13 cellular contexts compared by ENCODE assay signal in the genomic region with DNA sequence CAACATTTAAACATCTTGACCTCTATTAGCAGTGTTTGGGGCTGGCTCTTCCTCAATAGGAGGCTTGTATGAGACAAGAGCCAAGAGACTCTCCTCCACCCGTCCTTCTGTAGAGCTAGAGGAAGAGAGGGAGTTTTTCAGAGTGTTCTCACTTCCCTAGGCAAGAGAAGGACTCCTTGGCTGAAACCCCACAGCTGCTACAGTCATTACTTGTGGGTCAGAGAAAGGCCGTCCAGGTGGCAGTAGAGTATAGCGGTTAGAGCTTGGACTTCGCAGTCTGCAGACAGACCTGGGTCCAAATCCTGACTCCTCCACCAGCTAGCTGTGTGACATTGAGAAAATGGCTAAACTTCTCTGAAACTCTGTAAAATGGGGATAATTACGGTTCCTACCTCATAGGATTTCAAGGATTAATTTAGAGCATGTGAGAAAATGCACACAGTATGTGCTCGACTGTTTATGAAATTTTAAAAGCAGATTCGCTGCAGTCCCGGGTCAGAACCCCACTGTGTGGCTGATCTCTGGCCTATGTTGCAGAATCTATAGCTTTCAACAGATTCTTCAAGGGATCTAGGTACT.
DNase-seq lines count a peak whose midpoint lies in the region; ATAC-seq and TF ChIP-seq lines count a peak whose summit lies in the region.
"Had no signal": no experiment of that assay in that cellular context is flagged by ENCODE, and none has a peak within 500 bp of the region (broad histone marks: within the 10 kb centered on the region; RNA-seq: fewer than 3 reads in every experiment).

No MANE protein-coding gene starts in this region.

- intact Hi-C loops in aorta (cut with DNase I) = no loop called here

- TF ChIP-seq CTCF in GM10248 (IDR thresholded peaks at IDR 0.05; ENCODE audit: control extremely low read depth, extremely low read depth, low read depth, missing control alignments) (no peak), foreskin keratinocyte (conservative IDR thresholded peaks at IDR 0.05) (peak; percentile 12)

- ATAC-seq in GM18870 (IDR thresholded peaks at IDR 0.05; ENCODE audit: unreplicated experiment) (peak; percentile 65), HG03159 (IDR thresholded peaks at IDR 0.05; ENCODE audit: unreplicated experiment) (peak; percentile 75), foreskin keratinocyte (no peak), aorta (ENCODE audit: low FRiP score) (no peak)

- DNase-seq in GM10248 (ENCODE audit: extremely low spot score) (peak; percentile 44), foreskin keratinocyte (no peak), OCI-M1 (lab: John Stamatoyannopoulos, UW) (no peak), aorta (no peak), DMS 273 (lab: John Stamatoyannopoulos, UW; ENCODE audit: unreplicated experiment) (no peak), EL (no peak)
- DNase-seq: activated naive CD4-positive, alpha-beta T cell treated with anti-CD3 and anti-CD28 coated beads for 36 hours; ovary; stimulated activated CD4-positive, alpha-beta T cell treated with anti-CD3 and anti-CD28 coated beads, Interleukin-12 subunit alpha, Interleukin-12 subunit beta, amount 100 ng/mL, for 4 hours; SW 1271 had no signal

- H3K4me1 ChIP-seq in foreskin keratinocyte (no peaks in the 10 kb centered on the region), aorta (ENCODE audit: control insufficient read depth in 1 of 2, insufficient read depth in 2 of 2, low read length in 2 of 2) (no peaks in the 10 kb centered on the region)

- 80 to 81% methylated on average over 8 of the region's 8 CpGs for WGBS in aorta, 2 donors

- POLR2A ChIA-PET in GM10248 (lab: Yijun Ruan, JAX) = no interaction called here

- no peaks in the 10 kb centered on the region for H3K9me3 ChIP-seq in aorta (ENCODE audit: control insufficient read depth, low read length)
- H3K9me3 ChIP-seq: ovary, thoracic aorta had no signal

- CTCF ChIA-PET in GM10248 (lab: Yijun Ruan, JAX) = interaction anchor here (0.9 to 1.4 kb wide), 6 partner anchors 16 to 936 kb away, joined by 3 read pairs; no protein-coding TSS in a partner anchor

- no peak overlapping the region for H3K4me3 ChIP-seq in aorta (ENCODE audit: low read length in 2 of 2)
- H3K4me3 ChIP-seq: ovary, thoracic aorta had no signal

- H3K27me3 ChIP-seq in foreskin keratinocyte (peaks cover 65% of the 10 kb centered on the region), aorta (ENCODE audit: control insufficient read depth in 1 of 2, insufficient read depth in 2 of 2, low read length in 1 of 2) (no peaks in the 10 kb centered on the region)
- H3K27me3 ChIP-seq: ovary had no signal

- H3K27ac ChIP-seq in foreskin keratinocyte = no peak overlapping the region
- no peak overlapping the region for H3K27ac ChIP-seq in aorta (ENCODE audit: low read depth in 1 of 2, low read length in 2 of 2)
- H3K27ac ChIP-seq: ovary, thoracic aorta had no signal

- H3K36me3 ChIP-seq in aorta (ENCODE audit: control insufficient read depth in 1 of 2, insufficient read depth in 2 of 2, low read length in 1 of 2) = no peaks in the 10 kb centered on the region
- H3K36me3 ChIP-seq: ovary, thoracic aorta had no signal

Comparison
In these comparisons a context has a peak if more than half of its experiments do, and no peak if none do; other contexts are left out.
1. ATAC-seq: peak in GM18870 (single experiment) and HG03159 (single experiment); none in foreskin keratinocyte (single experiment) and aorta (single experiment).